In genomic region chr1:234961468-234962339, GRCh38 we compare ENCODE assay signal across 1 cellular context.
TF ChIP-seq lines count a peak whose summit lies in the region.

No MANE protein-coding gene starts in this region.

TF ChIP-seq in GM23338, 12 proteins besides CTCF, POLR2A, EP300 and RAD21:
- TF ChIP-seq ZNF462 (CRISPR knock-in tag; IDR thresholded peaks at IDR 0.05) (no peak), ZNF331 (CRISPR knock-in tag; IDR thresholded peaks at IDR 0.05; ENCODE audit: low read depth) (no peak), STAT1 (IDR thresholded peaks at IDR 0.05; ENCODE audit: unreplicated experiment) (no peak), REST (IDR thresholded peaks at IDR 0.05; ENCODE audit: unreplicated experiment) (no peak), ZNF114 (CRISPR knock-in tag; IDR thresholded peaks at IDR 0.05) (no peak)
